13 cellular contexts compared by ENCODE assay signal in the genomic region with DNA sequence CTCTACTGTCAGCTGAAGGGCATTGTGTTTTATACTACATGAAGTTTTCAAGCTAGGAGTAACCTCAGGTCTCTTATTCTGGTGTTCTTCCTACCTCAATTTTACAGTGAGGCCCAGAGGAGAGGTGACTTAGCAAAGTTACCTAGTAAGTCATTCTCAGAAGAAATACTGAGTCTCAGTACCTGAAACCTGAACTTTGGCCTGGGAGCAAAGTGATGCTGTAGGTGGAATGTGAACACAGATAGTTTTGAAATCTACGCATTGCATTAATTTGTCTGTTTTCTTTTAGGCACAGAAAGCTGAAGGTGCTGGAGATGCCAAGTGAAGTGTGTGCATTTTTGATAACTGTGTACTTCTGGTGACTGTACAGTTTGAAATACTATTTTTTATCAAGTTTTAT. TPM values are rescaled to one million over a fixed set of nuclear protein-coding genes. Genes with fewer than 3 reads are reported as not detected.
DNase-seq lines count a peak whose midpoint lies in the region; ATAC-seq and TF ChIP-seq lines count a peak whose summit lies in the region.
"Had no signal": no experiment of that assay in that cellular context is flagged by ENCODE, and none has a peak within 500 bp of the region (broad histone marks: within the 10 kb centered on the region; RNA-seq: fewer than 3 reads in every experiment).

No MANE protein-coding gene starts in this region.

- H3K27me3 ChIP-seq in ACC112 (ENCODE audit: insufficient read depth, low read length) (no peaks in the 10 kb centered on the region), DND-41 (ENCODE audit: insufficient read depth, low read length, poor library complexity) (no peaks in the 10 kb centered on the region), lower lobe of right lung (ENCODE audit: low read depth) (no peaks in the 10 kb centered on the region)
- no peaks in the 10 kb centered on the region for H3K27me3 ChIP-seq in naive thymus-derived CD4-positive, alpha-beta T cell (ENCODE audit: control insufficient read depth in 2 of 2, insufficient read depth in 2 of 2, low read length in 2 of 2)

- H3K36me3 Mint-ChIP-seq in activated CD8-positive, alpha-beta T cell treated with anti-CD3 and anti-CD28 coated beads, Interleukin-2, amount 10 ng/mL, durations not matched to agents 7 days and 5 days (ENCODE audit: low read depth), result peaks cover 57% of the 10 kb centered on the region
- H3K36me3 Mint-ChIP-seq in naive thymus-derived CD4-positive, alpha-beta T cell, result peaks cover 0 to 42% (median 21%) of the 10 kb centered on the region in 5 donors

- POLR2A ChIA-PET in activated CD8-positive, alpha-beta T cell treated with anti-CD3 and anti-CD28 coated beads, Interleukin-2, amount 10 ng/mL, durations not matched to agents 7 days and 5 days (lab: Charles Lee), result interaction anchor here (0.7 to 1.2 kb wide), 4 partner anchors 15 to 415 kb away, joined by 3 to 4 read pairs (median 4); a partner anchor contains a TSS
- POLR2A ChIA-PET in naive thymus-derived CD4-positive, alpha-beta T cell (lab: Charles Lee), result no interaction called here

- no peak overlapping the region for H2AFZ ChIP-seq in ACC112 (ENCODE audit: low read length, unreplicated experiment)
- H2AFZ ChIP-seq in DND-41 (ENCODE audit: low read depth, low read length), result no peak overlapping the region

- H3K4me1 ChIP-seq in ACC112 (ENCODE audit: control insufficient read depth, insufficient read depth, low read length, unreplicated experiment) (peaks cover 16% of the 10 kb centered on the region), DND-41 (ENCODE audit: insufficient read depth, low read length) (peaks cover 42% of the 10 kb centered on the region), lower lobe of right lung (peaks cover 33% of the 10 kb centered on the region)
- H3K4me1 ChIP-seq in naive thymus-derived CD4-positive, alpha-beta T cell (ENCODE audit: control insufficient read depth in 2 of 2, insufficient read depth in 2 of 2, low read length in 2 of 2), result peaks cover 30 to 35% of the 10 kb centered on the region in 2 donors

- H3K9me3 Mint-ChIP-seq in activated CD8-positive, alpha-beta T cell treated with anti-CD3 and anti-CD28 coated beads, Interleukin-2, amount 10 ng/mL, durations not matched to agents 7 days and 5 days (ENCODE audit: insufficient read depth), result no peaks in the 10 kb centered on the region
- peaks cover 0 to 1% (median 0%) of the 10 kb centered on the region in 11 donors for H3K9me3 Mint-ChIP-seq in naive thymus-derived CD4-positive, alpha-beta T cell
- H3K9me3 Mint-ChIP-seq: H9 had no signal

- TF ChIP-seq CTCF in DND-41 (IDR thresholded peaks at IDR 0.05; ENCODE audit: borderline replicate concordance, extremely low read depth, low read length, poor library complexity, severe bottlenecking), result no peak
- TF ChIP-seq CTCF in lower lobe of right lung (IDR thresholded peaks at IDR 0.05), result no peak

- intact Hi-C loops in naive thymus-derived CD4-positive, alpha-beta T cell (cut with micrococcal nuclease), result loop anchor here (5.0 kb wide), 6 partner anchors 98 to 858 kb away; a partner anchor contains a TSS
- intact Hi-C loops in lower lobe of right lung (cut with DNase I), result no loop called here

- H4K20me1 ChIP-seq in DND-41 (ENCODE audit: insufficient read depth, low read length), result peaks cover 51% of the 10 kb centered on the region

- H3K27me3 Mint-ChIP-seq in activated CD8-positive, alpha-beta T cell treated with anti-CD3 and anti-CD28 coated beads, Interleukin-2, amount 10 ng/mL, durations not matched to agents 7 days and 5 days (ENCODE audit: low read depth), result no peaks in the 10 kb centered on the region
- peaks cover 0 to 2% (median 0%) of the 10 kb centered on the region in 5 donors for H3K27me3 Mint-ChIP-seq in naive thymus-derived CD4-positive, alpha-beta T cell

- H3K79me2 ChIP-seq in ACC112 (ENCODE audit: control insufficient read depth, insufficient read depth, low read length, unreplicated experiment), result peaks cover 25% of the 10 kb centered on the region
- peaks cover 44% of the 10 kb centered on the region for H3K79me2 ChIP-seq in DND-41 (ENCODE audit: insufficient read depth, low read length)

- peak overlapping the region; percentile 49 for H3K27ac Mint-ChIP-seq in activated CD8-positive, alpha-beta T cell treated with anti-CD3 and anti-CD28 coated beads, Interleukin-2, amount 10 ng/mL, durations not matched to agents 7 days and 5 days
- peak overlapping the region in 6 of 9 donors; percentile 51 to 97 (median 84) for H3K27ac Mint-ChIP-seq in naive thymus-derived CD4-positive, alpha-beta T cell

- CTCF ChIA-PET in activated CD8-positive, alpha-beta T cell treated with anti-CD3 and anti-CD28 coated beads, Interleukin-2, amount 10 ng/mL, durations not matched to agents 7 days and 5 days (lab: Charles Lee), result interaction anchor here (1.2 kb wide), 1 partner anchor 25 kb away, joined by 5 read pairs; no protein-coding TSS in a partner anchor
- CTCF ChIA-PET in naive thymus-derived CD4-positive, alpha-beta T cell (lab: Charles Lee), result no interaction called here

- H3K4me3 Mint-ChIP-seq in activated CD8-positive, alpha-beta T cell treated with anti-CD3 and anti-CD28 coated beads, Interleukin-2, amount 10 ng/mL, durations not matched to agents 7 days and 5 days, result peak overlapping the region; percentile 92
- H3K4me3 Mint-ChIP-seq in naive thymus-derived CD4-positive, alpha-beta T cell, result peak overlapping the region; percentile 16 to 95 (median 74)

- peaks cover 44% of the 10 kb centered on the region for H3K4me1 Mint-ChIP-seq in activated CD8-positive, alpha-beta T cell treated with anti-CD3 and anti-CD28 coated beads, Interleukin-2, amount 10 ng/mL, durations not matched to agents 7 days and 5 days (ENCODE audit: low read depth)
- H3K4me1 Mint-ChIP-seq in naive thymus-derived CD4-positive, alpha-beta T cell, result peaks cover 27 to 67% (median 57%) of the 10 kb centered on the region in 7 donors

- ATAC-seq in DND-41 (ENCODE audit: insufficient read depth, low read depth), result no peak
- ATAC-seq in activated CD8-positive, alpha-beta T cell treated with anti-CD3 and anti-CD28 coated beads, Interleukin-2, amount 10 ng/mL, durations not matched to agents 7 days and 5 days, result no peak
- no peak for ATAC-seq in naive thymus-derived CD4-positive, alpha-beta T cell
- no peak for ATAC-seq in lower lobe of right lung
- ATAC-seq: sciatic nerve had no signal

- DNase-seq in DND-41 (no peak), lower lobe of right lung (no peak), NK-92 (lab: John Stamatoyannopoulos, UW; ENCODE audit: unreplicated experiment) (no peak), NCI-H128 (lab: John Stamatoyannopoulos, UW; ENCODE audit: unreplicated experiment) (no peak), GM03348 (ENCODE audit: low spot score) (no peak)
- DNase-seq in activated CD8-positive, alpha-beta T cell treated with anti-CD3 and anti-CD28 coated beads, Interleukin-2, amount 10 ng/mL, durations not matched to agents 7 days and 5 days, result no peak
- no peak for DNase-seq in naive thymus-derived CD4-positive, alpha-beta T cell
- DNase-seq: aorta, dermis blood vessel endothelial cell, H9, substantia nigra had no signal

- peak overlapping the region; percentile 73 for H3K4me2 ChIP-seq in DND-41 (ENCODE audit: insufficient read depth, low read length)

- H3K9me3 ChIP-seq in DND-41 (ENCODE audit: insufficient read depth, low read length, severe bottlenecking) (no peaks in the 10 kb centered on the region), lower lobe of right lung (no peaks in the 10 kb centered on the region)
- H3K9me3 ChIP-seq in naive thymus-derived CD4-positive, alpha-beta T cell (ENCODE audit: control insufficient read depth in 2 of 3, low read length in 3 of 3), result no peaks in the 10 kb centered on the region

- peak overlapping the region; percentile 100; the same call in 1 of the 2 replicates for H3K9ac ChIP-seq in DND-41 (ENCODE audit: low read depth, low read length)

- H3K36me3 ChIP-seq in ACC112 (ENCODE audit: insufficient read depth, low read length), result peaks cover 37% of the 10 kb centered on the region
- peaks cover 57% of the 10 kb centered on the region for H3K36me3 ChIP-seq in DND-41 (ENCODE audit: insufficient read depth, low read length)
- peaks cover 14 to 48% (median 16%) of the 10 kb centered on the region in 3 experiments for H3K36me3 ChIP-seq in naive thymus-derived CD4-positive, alpha-beta T cell (ENCODE audit: control insufficient read depth in 2 of 3, insufficient read depth in 3 of 3, low read length in 3 of 3)
- peaks cover 58% of the 10 kb centered on the region for H3K36me3 ChIP-seq in lower lobe of right lung

- H3K4me3 ChIP-seq in ACC112 (ENCODE audit: low read depth, low read length), result peak overlapping the region; percentile 92
- H3K4me3 ChIP-seq in DND-41 (ENCODE audit: low read depth in 1 of 2, low read length in 2 of 2), result peak overlapping the region in 1 of 2 experiments; percentile 65; a peak in 2 of 4 replicates
- H3K4me3 ChIP-seq in naive thymus-derived CD4-positive, alpha-beta T cell (ENCODE audit: low read length), result no peak overlapping the region
- H3K4me3 ChIP-seq in lower lobe of right lung, result no peak overlapping the region

- H3K27ac ChIP-seq in ACC112 (ENCODE audit: low read depth, low read length), result no peak overlapping the region
- H3K27ac ChIP-seq in DND-41 (ENCODE audit: low read length), result no peak overlapping the region
- peak overlapping the region; percentile 100 for H3K27ac ChIP-seq in naive thymus-derived CD4-positive, alpha-beta T cell (ENCODE audit: low read depth, low read length)
- no peak overlapping the region for H3K27ac ChIP-seq in lower lobe of right lung

RNA-seq across cellular contexts. Expression of a gene that starts 2.6 kb away (rescaled TPM):
- 1,000 to 10,000 TPM; 1,268 to 1,303 TPM for total RNA-seq in activated CD8-positive, alpha-beta T cell treated with anti-CD3 and anti-CD28 coated beads, Interleukin-2, amount 10 ng/mL, durations not matched to agents 7 days and 5 days
- total RNA-seq in naive thymus-derived CD4-positive, alpha-beta T cell, result 100 to 1,000 TPM; 304 to 783 (median 360) TPM
- 100 to 1,000 TPM; 784 to 901 TPM for polyA plus RNA-seq in naive thymus-derived CD4-positive, alpha-beta T cell
- total RNA-seq in lower lobe of right lung, result 326 TPM

RNA-seq across cellular contexts. Expression of a gene that starts 42.7 kb away (rescaled TPM):
- total RNA-seq in activated CD8-positive, alpha-beta T cell treated with anti-CD3 and anti-CD28 coated beads, Interleukin-2, amount 10 ng/mL, durations not matched to agents 7 days and 5 days, result 10 to 100 TPM; 48.3 to 49.5 TPM
- 10 to 100 TPM; 28.1 to 58.9 (median 37.7) TPM for total RNA-seq in naive thymus-derived CD4-positive, alpha-beta T cell
- 10 to 100 TPM; 20.7 to 23.8 TPM for polyA plus RNA-seq in naive thymus-derived CD4-positive, alpha-beta T cell
- total RNA-seq in lower lobe of right lung, result 37.2 TPM

RNA-seq across cellular contexts. Expression of a gene that starts 54.7 kb away (rescaled TPM):
- 100 to 1,000 TPM; 179 to 193 TPM for total RNA-seq in activated CD8-positive, alpha-beta T cell treated with anti-CD3 and anti-CD28 coated beads, Interleukin-2, amount 10 ng/mL, durations not matched to agents 7 days and 5 days
- total RNA-seq in naive thymus-derived CD4-positive, alpha-beta T cell, result 100 to 1,000 TPM in 2 of 5 experiments, 10 to 100 TPM in 3; 53.8 to 205 (median 97.6) TPM
- polyA plus RNA-seq in naive thymus-derived CD4-positive, alpha-beta T cell, result 100 to 1,000 TPM; 109 to 131 TPM
- 140 TPM for total RNA-seq in lower lobe of right lung
